ENCODE assay signal across 11 cellular contexts in the genomic region with DNA sequence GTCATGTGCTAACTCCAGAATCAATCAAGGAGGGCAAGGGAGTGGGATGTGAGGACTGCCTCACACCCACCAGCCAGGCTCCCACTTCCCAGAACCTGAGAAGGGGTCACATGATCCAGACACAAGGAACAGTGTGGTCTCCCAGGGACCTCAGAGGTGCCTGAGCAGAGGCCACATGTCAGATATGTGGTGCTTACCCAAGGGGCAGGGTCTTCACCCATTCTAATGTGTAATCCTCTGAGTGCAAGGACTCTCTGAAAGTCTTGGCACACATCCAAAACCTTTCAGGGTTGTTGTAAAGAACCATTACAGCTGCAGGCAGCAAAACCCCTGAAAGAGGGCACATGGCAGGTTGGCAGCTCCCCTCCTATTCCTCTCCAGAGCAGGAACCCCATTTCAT.
"Had no signal": no experiment of that assay in that cellular context is flagged by ENCODE, and none has a peak within 500 bp of the region (broad histone marks: within the 10 kb centered on the region; RNA-seq: fewer than 3 reads in every experiment).

No MANE protein-coding gene starts in this region.

- DNase-seq: activated B cell treated with CpG ODN at 0.5 μM for 24 hours; activated CD4-positive, alpha-beta T cell treated with anti-CD3 and anti-CD28 coated beads, Interleukin-2, amount 50 U/mL, for 1 hour; activated naive CD4-positive, alpha-beta T cell treated with anti-CD3 and anti-CD28 coated beads, Interleukin-2, amount 50 U/mL, for 16 hours; adrenal gland; kidney; left ventricle myocardium superior; ovary; stimulated activated CD4-positive, alpha-beta T cell treated with anti-CD3 and anti-CD28 coated beads, Interleukin-2, amount 100 ng/mL, for 48 hours; stimulated activated naive CD4-positive, alpha-beta T cell treated with Interleukin-2 at 50 U/mL for 16 hours; upper lobe of left lung had no signal

- H3K27ac Mint-ChIP-seq: activated B cell treated with CpG ODN at 0.5 μM for 24 hours had no signal

- H3K36me3 ChIP-seq: adrenal gland, gastroesophageal sphincter, ovary, upper lobe of left lung had no signal

- H3K4me1 Mint-ChIP-seq: activated B cell treated with CpG ODN at 0.5 μM for 24 hours had no signal

- H3K27me3 Mint-ChIP-seq: activated B cell treated with CpG ODN at 0.5 μM for 24 hours had no signal

- H3K27ac ChIP-seq: adrenal gland, gastroesophageal sphincter, ovary, upper lobe of left lung had no signal

- H3K27me3 ChIP-seq: adrenal gland, gastroesophageal sphincter, ovary, upper lobe of left lung had no signal

- H3K4me1 ChIP-seq: adrenal gland, gastroesophageal sphincter, upper lobe of left lung had no signal

- H3K4me3 Mint-ChIP-seq: activated B cell treated with CpG ODN at 0.5 μM for 24 hours had no signal

- ATAC-seq: gastroesophageal sphincter, left ventricle myocardium superior had no signal

- H3K9me3 ChIP-seq: adrenal gland, gastroesophageal sphincter, ovary, upper lobe of left lung had no signal

- H3K4me3 ChIP-seq: adrenal gland, gastroesophageal sphincter, ovary, upper lobe of left lung had no signal
